Comparison of ENCODE assay signal across 13 cellular contexts in the genomic region with DNA sequence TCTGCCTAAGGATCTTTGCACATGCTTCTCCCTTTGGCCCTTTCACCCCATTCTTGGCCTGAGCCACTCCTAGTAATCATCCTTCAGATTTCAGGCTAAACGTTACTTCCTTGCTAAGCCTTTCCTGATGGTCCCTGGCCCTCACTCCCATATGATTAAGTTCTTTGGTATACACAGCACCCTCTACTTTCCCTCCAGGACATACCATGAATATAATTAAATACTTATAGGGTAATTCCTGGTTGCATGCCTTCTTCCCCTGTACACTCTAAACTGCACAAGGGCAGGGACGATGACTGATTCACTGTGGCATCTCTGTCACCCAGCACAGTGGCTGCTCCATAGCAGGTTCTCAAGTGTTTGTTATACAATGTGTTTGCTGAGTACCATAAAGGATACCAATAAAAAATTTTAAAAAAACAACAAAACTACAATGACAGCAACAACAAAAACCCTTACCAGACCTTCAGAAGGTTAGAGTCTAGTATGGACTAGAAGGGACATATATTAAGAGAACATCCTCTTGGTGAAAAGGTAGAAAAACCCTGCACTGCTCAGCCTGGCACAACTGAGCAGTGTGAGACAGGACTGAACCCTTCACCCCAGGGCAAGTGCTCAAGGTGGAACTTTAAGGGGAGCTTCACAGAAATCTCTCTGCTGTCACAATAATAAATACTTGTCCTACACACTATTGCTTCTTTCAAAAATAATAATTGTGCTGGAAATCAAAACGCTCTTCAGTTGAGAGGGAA.
DNase-seq lines count a peak whose midpoint lies in the region; ATAC-seq, FAIRE-seq and TF ChIP-seq lines count a peak whose summit lies in the region.
"Had no signal": no experiment of that assay in that cellular context is flagged by ENCODE, and none has a peak within 500 bp of the region (broad histone marks: within the 10 kb centered on the region; RNA-seq: fewer than 3 reads in every experiment).

No MANE protein-coding gene starts in this region.

- no peaks in the 10 kb centered on the region for H3K27me3 Mint-ChIP-seq in CD8-positive, alpha-beta T cell (ENCODE audit: low read depth)
- no peaks in the 10 kb centered on the region for H3K27me3 Mint-ChIP-seq in naive thymus-derived CD4-positive, alpha-beta T cell
- H3K27me3 Mint-ChIP-seq: brain had no signal

- H3K9me3 ChIP-seq in CD8-positive, alpha-beta T cell (ENCODE audit: low read length), result no peaks in the 10 kb centered on the region
- no peaks in the 10 kb centered on the region for H3K9me3 ChIP-seq in naive thymus-derived CD4-positive, alpha-beta T cell (ENCODE audit: control insufficient read depth in 2 of 3, low read length in 3 of 3)

- peaks cover 90% of the 10 kb centered on the region for H3K4me1 ChIP-seq in CD8-positive, alpha-beta T cell (ENCODE audit: insufficient read depth, low read length)
- H3K4me1 ChIP-seq in naive thymus-derived CD4-positive, alpha-beta T cell (ENCODE audit: control insufficient read depth in 2 of 2, insufficient read depth in 2 of 2, low read length in 2 of 2), result peaks cover 46 to 73% of the 10 kb centered on the region in 2 donors
- H3K4me1 ChIP-seq: neural progenitor cell had no signal

- no peak overlapping the region for H3K27ac ChIP-seq in CD8-positive, alpha-beta T cell (ENCODE audit: low read depth, low read length)
- H3K27ac ChIP-seq in naive thymus-derived CD4-positive, alpha-beta T cell (ENCODE audit: low read depth, low read length), result peak overlapping the region; percentile 56
- H3K27ac ChIP-seq in coronary artery, result no peak overlapping the region
- H3K27ac ChIP-seq: KMS-11, neural progenitor cell had no signal

- no peak overlapping the region for H3K4me3 ChIP-seq in CD8-positive, alpha-beta T cell (ENCODE audit: low read depth, low read length)
- H3K4me3 ChIP-seq in bronchial epithelial cell (ENCODE audit: low read depth, low read length), result no peak overlapping the region
- no peak overlapping the region for H3K4me3 ChIP-seq in naive thymus-derived CD4-positive, alpha-beta T cell (ENCODE audit: low read length)
- H3K4me3 ChIP-seq in coronary artery, result no peak overlapping the region
- H3K4me3 ChIP-seq: neural progenitor cell had no signal

- H3K36me3 Mint-ChIP-seq in CD8-positive, alpha-beta T cell, result peaks cover 29% of the 10 kb centered on the region
- peaks cover 4 to 10% (median 8%) of the 10 kb centered on the region in 5 donors for H3K36me3 Mint-ChIP-seq in naive thymus-derived CD4-positive, alpha-beta T cell
- H3K36me3 Mint-ChIP-seq: brain had no signal

- no peaks in the 10 kb centered on the region for H3K36me3 ChIP-seq in CD8-positive, alpha-beta T cell (ENCODE audit: insufficient read depth, low read length)
- H3K36me3 ChIP-seq in bronchial epithelial cell (ENCODE audit: control insufficient read depth, insufficient read depth, low read length), result no peaks in the 10 kb centered on the region
- peaks cover 0 to 6% (median 0%) of the 10 kb centered on the region in 3 experiments for H3K36me3 ChIP-seq in naive thymus-derived CD4-positive, alpha-beta T cell (ENCODE audit: control insufficient read depth in 2 of 3, insufficient read depth in 3 of 3, low read length in 3 of 3)
- H3K36me3 ChIP-seq: neural progenitor cell had no signal

- intact Hi-C loops in CD8-positive, alpha-beta T cell (cut with DNase I, micrococcal nuclease), result loop anchor here in 1 of 2 experiments (5.0 kb wide), 1 partner anchor 250 kb away; no protein-coding TSS in a partner anchor
- intact Hi-C loops in naive thymus-derived CD4-positive, alpha-beta T cell (cut with micrococcal nuclease), result loop anchor here in 1 of 2 donors (2.0 to 5.0 kb wide), 3 partner anchors 15 to 53 kb away; no protein-coding TSS in a partner anchor

- POLR2A ChIA-PET in CD8-positive, alpha-beta T cell (lab: Charles Lee), result interaction anchor here (1.2 to 1.3 kb wide), 3 partner anchors 10 to 146 kb away, joined by 3 to 8 read pairs (median 3); a partner anchor contains a TSS
- POLR2A ChIA-PET in naive thymus-derived CD4-positive, alpha-beta T cell (lab: Charles Lee), result interaction anchor here (1.1 to 1.4 kb wide), 2 partner anchors 9 to 130 kb away, joined by 4 read pairs; a partner anchor contains a TSS

- no peak for ATAC-seq in CD8-positive, alpha-beta T cell
- no peak for ATAC-seq in naive thymus-derived CD4-positive, alpha-beta T cell
- ATAC-seq in GM19395 (IDR thresholded peaks at IDR 0.05; ENCODE audit: unreplicated experiment), result no peak

- H3K4me3 Mint-ChIP-seq in CD8-positive, alpha-beta T cell, result no peak overlapping the region
- peak overlapping the region in 9 of 10 donors; percentile 16 to 82 (median 55) for H3K4me3 Mint-ChIP-seq in naive thymus-derived CD4-positive, alpha-beta T cell
- H3K4me3 Mint-ChIP-seq: brain, neural progenitor cell had no signal

- peak overlapping the region; percentile 72 for H3K27ac Mint-ChIP-seq in CD8-positive, alpha-beta T cell
- peak overlapping the region; percentile 56 to 94 (median 76) for H3K27ac Mint-ChIP-seq in naive thymus-derived CD4-positive, alpha-beta T cell
- H3K27ac Mint-ChIP-seq: neural progenitor cell had no signal

- H3K4me1 Mint-ChIP-seq in CD8-positive, alpha-beta T cell (ENCODE audit: low read depth), result peaks cover 90% of the 10 kb centered on the region
- peaks cover 66 to 97% (median 94%) of the 10 kb centered on the region in 7 donors for H3K4me1 Mint-ChIP-seq in naive thymus-derived CD4-positive, alpha-beta T cell
- H3K4me1 Mint-ChIP-seq: neural progenitor cell had no signal

- CTCF ChIA-PET in CD8-positive, alpha-beta T cell (lab: Charles Lee), result interaction anchor here (0.6 to 4.8 kb wide), 12 partner anchors 14 to 158 kb away, joined by 3 to 72 read pairs (median 18); a partner anchor contains a TSS
- CTCF ChIA-PET in naive thymus-derived CD4-positive, alpha-beta T cell (lab: Charles Lee), result interaction anchor here (1.2 to 4.4 kb wide), 9 partner anchors 10 to 252 kb away, joined by 3 to 48 read pairs (median 18); a partner anchor contains a TSS

- H3K9me3 Mint-ChIP-seq in CD8-positive, alpha-beta T cell, result no peaks in the 10 kb centered on the region
- H3K9me3 Mint-ChIP-seq in naive thymus-derived CD4-positive, alpha-beta T cell, result peaks cover 0 to 1% (median 0%) of the 10 kb centered on the region in 11 donors
- H3K9me3 Mint-ChIP-seq: brain, neural progenitor cell had no signal

- H3K27me3 ChIP-seq in CD8-positive, alpha-beta T cell (ENCODE audit: insufficient read depth, low read length), result no peaks in the 10 kb centered on the region
- no peaks in the 10 kb centered on the region for H3K27me3 ChIP-seq in bronchial epithelial cell (ENCODE audit: control insufficient read depth, insufficient read depth, low read length)
- no peaks in the 10 kb centered on the region for H3K27me3 ChIP-seq in naive thymus-derived CD4-positive, alpha-beta T cell (ENCODE audit: control insufficient read depth in 2 of 2, insufficient read depth in 2 of 2, low read length in 2 of 2)
- H3K27me3 ChIP-seq: neural progenitor cell had no signal

- no peak for TF ChIP-seq CTCF in CD8-positive, alpha-beta T cell (IDR thresholded peaks at IDR 0.05)
- TF ChIP-seq CTCF in bronchial epithelial cell (IDR thresholded peaks at IDR 0.05; ENCODE audit: insufficient read depth, low read length, severe bottlenecking) (no peak), coronary artery (IDR thresholded peaks at IDR 0.05) (no peak)

- FAIRE-seq in bronchial epithelial cell (lab: Jason Lieb, UNC), result no peak

- no peak for DNase-seq in CD8-positive, alpha-beta T cell
- DNase-seq in HT-29 (ENCODE audit: low spot score) (peak; percentile 68), bronchial epithelial cell (ENCODE audit: low read depth) (peak; percentile 61), NCI-H146 treated with DMSO at 0.1 percent for 48 hours (lab: John Stamatoyannopoulos, UW; ENCODE audit: unreplicated experiment) (no peak), coronary artery (ENCODE audit: low spot score) (no peak), SIG-M5 (lab: John Stamatoyannopoulos, UW) (no peak)
- no peak for DNase-seq in naive thymus-derived CD4-positive, alpha-beta T cell
- DNase-seq: DMS79 treated with DMSO at 0.1 percent for 48 hours, head of caudate nucleus had no signal

Comparison
In these comparisons a context has a peak if more than half of its experiments do, and no peak if none do; other contexts are left out.
1. DNase-seq: peak in HT-29 (single experiment) and bronchial epithelial cell (single experiment); none in CD8-positive, alpha-beta T cell (0 of 7), naive thymus-derived CD4-positive, alpha-beta T cell (0 of 9), NCI-H146 treated with DMSO at 0.1 percent for 48 hours (single experiment), coronary artery (single experiment) and SIG-M5 (single experiment).